8 cellular contexts compared by ENCODE assay signal in genomic region chr15:34223904-34224596, GRCh38. TPM values are rescaled to one million over a fixed set of nuclear protein-coding genes. Genes with fewer than 3 reads are reported as not detected.
DNase-seq lines count a peak whose midpoint lies in the region; ATAC-seq and TF ChIP-seq lines count a peak whose summit lies in the region.

No MANE protein-coding gene starts in this region.

- peaks cover 0 to 19% (median 0%) of the 10 kb centered on the region in 11 experiments; a peak in 4 of 22 replicates for H4K20me1 ChIP-seq in BLaER1 treated with 17β-estradiol and CSF1 and Interleukin-3, amounts not matched to agents 10 nM and 100 nM

- H3K36me3 ChIP-seq in BLaER1 treated with 17β-estradiol and CSF1 and Interleukin-3, amounts not matched to agents 10 nM and 100 nM = peaks cover 17 to 28% (median 22%) of the 10 kb centered on the region in 11 experiments
- peaks cover 13% of the 10 kb centered on the region for H3K36me3 ChIP-seq in right atrium auricular region

- H3K9me3 ChIP-seq in BLaER1 treated with 17β-estradiol and CSF1 and Interleukin-3, amounts not matched to agents 10 nM and 100 nM (replicated peaks in 1 of 11) = no peaks in the 10 kb centered on the region
- no peaks in the 10 kb centered on the region for H3K9me3 ChIP-seq in right atrium auricular region

- ATAC-seq in HG02759 (IDR thresholded peaks at IDR 0.05; ENCODE audit: unreplicated experiment) = peak; percentile 12
- ATAC-seq in activated CD8-positive, alpha-beta T cell treated with anti-CD3 and anti-CD28 coated beads, Interleukin-2, amount 10 ng/mL, durations not matched to agents 7 days and 5 days = peak; percentile 10
- no peak for ATAC-seq in omental fat pad (ENCODE audit: low FRiP score)

- peaks cover 21% of the 10 kb centered on the region for H3K36me3 Mint-ChIP-seq in activated CD8-positive, alpha-beta T cell treated with anti-CD3 and anti-CD28 coated beads, Interleukin-2, amount 10 ng/mL, durations not matched to agents 7 days and 5 days (ENCODE audit: low read depth)

- H3K4me1 Mint-ChIP-seq in activated CD8-positive, alpha-beta T cell treated with anti-CD3 and anti-CD28 coated beads, Interleukin-2, amount 10 ng/mL, durations not matched to agents 7 days and 5 days (ENCODE audit: low read depth) = peaks cover 31% of the 10 kb centered on the region

- peak overlapping the region; percentile 92 for H3K27ac Mint-ChIP-seq in activated CD8-positive, alpha-beta T cell treated with anti-CD3 and anti-CD28 coated beads, Interleukin-2, amount 10 ng/mL, durations not matched to agents 7 days and 5 days

- H3K4me1 ChIP-seq in BLaER1 treated with 17β-estradiol and CSF1 and Interleukin-3, amounts not matched to agents 10 nM and 100 nM = peaks cover 22 to 31% (median 25%) of the 10 kb centered on the region in 10 experiments
- peaks cover 0 to 16% of the 10 kb centered on the region in 2 donors for H3K4me1 ChIP-seq in right atrium auricular region

- H3K9ac ChIP-seq in BLaER1 treated with 17β-estradiol and CSF1 and Interleukin-3, amounts not matched to agents 10 nM and 100 nM = peak overlapping the region; percentile 85 to 92 (median 90)

- H3K27ac ChIP-seq in BLaER1 treated with 17β-estradiol and CSF1 and Interleukin-3, amounts not matched to agents 10 nM and 100 nM = peak overlapping the region; percentile 84 to 95 (median 92)
- H3K27ac ChIP-seq in right atrium auricular region = peak overlapping the region; percentile 89 to 90

- CTCF ChIA-PET in activated CD8-positive, alpha-beta T cell treated with anti-CD3 and anti-CD28 coated beads, Interleukin-2, amount 10 ng/mL, durations not matched to agents 7 days and 5 days (lab: Charles Lee) = interaction anchor here (0.7 to 4.5 kb wide), 5 partner anchors 14 to 604 kb away, joined by 3 to 16 read pairs (median 5); partner anchors contain the start of genes KATNBL1 and LPCAT4

- H3K9me3 Mint-ChIP-seq in activated CD8-positive, alpha-beta T cell treated with anti-CD3 and anti-CD28 coated beads, Interleukin-2, amount 10 ng/mL, durations not matched to agents 7 days and 5 days (ENCODE audit: insufficient read depth) = no peaks in the 10 kb centered on the region

- peak overlapping the region; percentile 97 for H3K4me3 Mint-ChIP-seq in activated CD8-positive, alpha-beta T cell treated with anti-CD3 and anti-CD28 coated beads, Interleukin-2, amount 10 ng/mL, durations not matched to agents 7 days and 5 days

- POLR2A ChIA-PET in activated CD8-positive, alpha-beta T cell treated with anti-CD3 and anti-CD28 coated beads, Interleukin-2, amount 10 ng/mL, durations not matched to agents 7 days and 5 days (lab: Charles Lee) = interaction anchor here (0.9 to 2.2 kb wide), 4 partner anchors 16 to 144 kb away, joined by 3 to 11 read pairs (median 6); partner anchors contain the start of genes EMC7, LPCAT4 and PGBD4

- peak overlapping the region; percentile 76 to 97 (median 90) for H3K4me3 ChIP-seq in BLaER1 treated with 17β-estradiol and CSF1 and Interleukin-3, amounts not matched to agents 10 nM and 100 nM
- H3K4me3 ChIP-seq in right atrium auricular region (peak overlapping the region; percentile 81 to 86), retinal pigment epithelial cell (ENCODE audit: low read length) (peak overlapping the region; percentile 100)

- H3K27me3 ChIP-seq in BLaER1 treated with 17β-estradiol and CSF1 and Interleukin-3, amounts not matched to agents 10 nM and 100 nM = no peaks in the 10 kb centered on the region
- no peaks in the 10 kb centered on the region for H3K27me3 ChIP-seq in right atrium auricular region

- H3K27me3 Mint-ChIP-seq in activated CD8-positive, alpha-beta T cell treated with anti-CD3 and anti-CD28 coated beads, Interleukin-2, amount 10 ng/mL, durations not matched to agents 7 days and 5 days (ENCODE audit: low read depth) = no peaks in the 10 kb centered on the region

- DNase-seq in activated CD8-positive, alpha-beta T cell treated with anti-CD3 and anti-CD28 coated beads, Interleukin-2, amount 10 ng/mL, durations not matched to agents 7 days and 5 days = no peak
- DNase-seq in right atrium auricular region (ENCODE audit: low spot score) (no peak), retinal pigment epithelial cell (ENCODE audit: low read depth) (no peak), hippocampal formation (lab: John Stamatoyannopoulos, UW) (no peak), omental fat pad (ENCODE audit: low spot score) (no peak), UCSD-AML1 (lab: John Stamatoyannopoulos, UW; ENCODE audit: unreplicated experiment) (no peak)

- TF ChIP-seq CTCF in right atrium auricular region (IDR thresholded peaks at IDR 0.05) (no peak), retinal pigment epithelial cell (conservative IDR thresholded peaks at IDR 0.05; ENCODE audit: low read depth, low read length) (no peak), omental fat pad (IDR thresholded peaks at IDR 0.05) (no peak)

- H3K4me2 ChIP-seq in BLaER1 treated with 17β-estradiol and CSF1 and Interleukin-3, amounts not matched to agents 10 nM and 100 nM = peak overlapping the region; percentile 85 to 98 (median 93)

RNA-seq across cellular contexts. Expression of gene EMC4, which starts 0.8 kb away (rescaled TPM):
- 10 to 100 TPM; 79.0 to 81.9 TPM for total RNA-seq in activated CD8-positive, alpha-beta T cell treated with anti-CD3 and anti-CD28 coated beads, Interleukin-2, amount 10 ng/mL, durations not matched to agents 7 days and 5 days
- 100 to 1,000 TPM; 120 TPM for total RNA-seq in right atrium auricular region
- total RNA-seq in omental fat pad = 100 to 1,000 TPM; 119 to 145 (median 133) TPM

RNA-seq across cellular contexts. Expression of gene KATNBL1, which starts 14.2 kb away (rescaled TPM):
- 10 to 100 TPM; 40.5 to 44.5 TPM for total RNA-seq in activated CD8-positive, alpha-beta T cell treated with anti-CD3 and anti-CD28 coated beads, Interleukin-2, amount 10 ng/mL, durations not matched to agents 7 days and 5 days
- total RNA-seq in right atrium auricular region (10 to 100 TPM; 17.7 to 17.8 TPM), omental fat pad (10 to 100 TPM; 35.4 to 83.1 (median 44.5) TPM)
